Comparison of ENCODE assay signal across 1 cellular context in the genomic region with DNA sequence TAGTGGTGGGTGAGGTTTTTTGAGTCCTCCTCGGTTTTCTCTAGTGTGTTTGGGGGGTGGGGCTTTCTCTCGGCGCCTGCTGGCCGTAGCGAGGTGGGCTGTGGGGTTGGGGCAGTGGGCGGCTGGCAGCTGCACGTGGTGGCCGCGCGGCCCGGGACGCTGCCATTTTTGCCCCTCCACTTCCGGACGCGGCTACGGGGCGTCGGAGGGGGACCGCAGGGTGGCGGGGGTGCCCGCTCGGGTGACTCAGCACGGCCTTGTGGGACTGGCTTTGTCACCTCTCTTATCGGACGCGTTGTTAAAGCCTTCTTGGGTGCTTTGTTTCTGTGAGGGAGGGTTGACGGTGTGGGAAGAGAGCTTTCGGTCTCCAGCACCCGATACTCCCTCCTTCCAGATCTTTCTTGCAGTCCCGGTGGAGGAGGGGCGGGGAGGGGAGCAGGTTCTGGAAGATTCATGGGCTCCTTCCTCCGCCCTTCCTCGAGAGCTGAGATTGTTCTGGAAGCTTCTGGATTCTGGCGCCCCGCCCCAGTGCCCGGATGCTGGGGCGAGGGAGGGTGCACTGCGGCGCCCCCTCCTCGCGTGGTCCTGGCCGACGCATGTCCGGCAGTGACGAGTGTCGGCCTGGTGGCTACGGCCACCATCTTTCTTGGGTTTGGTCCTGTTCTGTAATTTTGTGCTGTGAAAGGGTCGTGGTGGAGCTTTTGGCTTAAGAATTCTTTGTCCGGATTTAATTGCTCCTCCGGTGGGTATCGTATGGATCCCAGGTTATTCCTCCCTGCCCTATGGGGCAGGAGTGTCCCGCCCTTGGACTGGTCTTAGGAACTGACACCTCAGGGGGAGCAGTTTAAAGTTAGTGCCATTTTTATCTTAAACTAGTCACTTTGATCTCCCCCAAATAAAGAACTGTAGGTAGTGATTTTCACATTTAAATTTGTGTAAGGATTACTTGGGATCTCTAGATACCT.
TF ChIP-seq lines count a peak whose summit lies in the region.

No MANE protein-coding gene starts in this region.

TF ChIP-seq in K562, 482 proteins besides CTCF, POLR2A, EP300 and RAD21 (continued from another document and continues in another):
- peak; percentile 15; the same call in 1 of the 2 replicates for TF ChIP-seq ZBTB49 (CRISPR knock-in tag; IDR thresholded peaks at IDR 0.05; ENCODE audit: borderline replicate concordance)
- TF ChIP-seq GABPB2 (CRISPR knock-in tag; conservative IDR thresholded peaks at IDR 0.05) = no peak; the same call in 1 of the 2 replicates
- TF ChIP-seq LCOR (CRISPR knock-in tag; IDR thresholded peaks at IDR 0.05) = peak; percentile 86
- TF ChIP-seq THRAP3 (IDR thresholded peaks at IDR 0.05; ENCODE audit: borderline replicate concordance) = no peak
- TF ChIP-seq BACH1 (tag; IDR thresholded peaks at IDR 0.05) = peak; percentile 95
- no peak; the same call in 1 of the 2 replicates for TF ChIP-seq E2F5 (CRISPR knock-in tag; IDR thresholded peaks at IDR 0.05)
- TF ChIP-seq CTBP1 (IDR thresholded peaks at IDR 0.05; ENCODE audit: borderline replicate concordance) = peak; percentile 33; the same call in 1 of the 2 replicates
- no peak for TF ChIP-seq RFX1 (IDR thresholded peaks at IDR 0.05)
- TF ChIP-seq ZNF445 (CRISPR knock-in tag; IDR thresholded peaks at IDR 0.05; ENCODE audit: low read depth) = 0 out of 2 replicates have a peak, but pooled peaks have one; percentile 5
- TF ChIP-seq ZNF830 (CRISPR knock-in tag; IDR thresholded peaks at IDR 0.05) = no peak; the same call in 1 of the 2 replicates
- no peak for TF ChIP-seq RBM17 (IDR thresholded peaks at IDR 0.05; ENCODE audit: borderline replicate concordance, low read depth, low read length)
- TF ChIP-seq FOS (IDR thresholded peaks at IDR 0.05; ENCODE audit: extremely low read depth, insufficient read length) = no peak
- no peak for TF ChIP-seq ZNF277 (CRISPR knock-in tag; IDR thresholded peaks at IDR 0.05; ENCODE audit: borderline replicate concordance)
- TF ChIP-seq NR2C1 (IDR thresholded peaks at IDR 0.05) = 0 out of 2 replicates have a peak, but pooled peaks have one; percentile 18
- peak; percentile 45; the same call in 1 of the 2 replicates for TF ChIP-seq NR2C1 (tag; IDR thresholded peaks at IDR 0.05)
- no peak for TF ChIP-seq TFAM (CRISPR knock-in tag; conservative IDR thresholded peaks at IDR 0.05)
- TF ChIP-seq ZNF518B (CRISPR knock-in tag; IDR thresholded peaks at IDR 0.05) = 0 out of 2 replicates have a peak, but pooled peaks have one; percentile 31
- no peak for TF ChIP-seq NCOA6 (IDR thresholded peaks at IDR 0.05)
- TF ChIP-seq, protein P1, sequence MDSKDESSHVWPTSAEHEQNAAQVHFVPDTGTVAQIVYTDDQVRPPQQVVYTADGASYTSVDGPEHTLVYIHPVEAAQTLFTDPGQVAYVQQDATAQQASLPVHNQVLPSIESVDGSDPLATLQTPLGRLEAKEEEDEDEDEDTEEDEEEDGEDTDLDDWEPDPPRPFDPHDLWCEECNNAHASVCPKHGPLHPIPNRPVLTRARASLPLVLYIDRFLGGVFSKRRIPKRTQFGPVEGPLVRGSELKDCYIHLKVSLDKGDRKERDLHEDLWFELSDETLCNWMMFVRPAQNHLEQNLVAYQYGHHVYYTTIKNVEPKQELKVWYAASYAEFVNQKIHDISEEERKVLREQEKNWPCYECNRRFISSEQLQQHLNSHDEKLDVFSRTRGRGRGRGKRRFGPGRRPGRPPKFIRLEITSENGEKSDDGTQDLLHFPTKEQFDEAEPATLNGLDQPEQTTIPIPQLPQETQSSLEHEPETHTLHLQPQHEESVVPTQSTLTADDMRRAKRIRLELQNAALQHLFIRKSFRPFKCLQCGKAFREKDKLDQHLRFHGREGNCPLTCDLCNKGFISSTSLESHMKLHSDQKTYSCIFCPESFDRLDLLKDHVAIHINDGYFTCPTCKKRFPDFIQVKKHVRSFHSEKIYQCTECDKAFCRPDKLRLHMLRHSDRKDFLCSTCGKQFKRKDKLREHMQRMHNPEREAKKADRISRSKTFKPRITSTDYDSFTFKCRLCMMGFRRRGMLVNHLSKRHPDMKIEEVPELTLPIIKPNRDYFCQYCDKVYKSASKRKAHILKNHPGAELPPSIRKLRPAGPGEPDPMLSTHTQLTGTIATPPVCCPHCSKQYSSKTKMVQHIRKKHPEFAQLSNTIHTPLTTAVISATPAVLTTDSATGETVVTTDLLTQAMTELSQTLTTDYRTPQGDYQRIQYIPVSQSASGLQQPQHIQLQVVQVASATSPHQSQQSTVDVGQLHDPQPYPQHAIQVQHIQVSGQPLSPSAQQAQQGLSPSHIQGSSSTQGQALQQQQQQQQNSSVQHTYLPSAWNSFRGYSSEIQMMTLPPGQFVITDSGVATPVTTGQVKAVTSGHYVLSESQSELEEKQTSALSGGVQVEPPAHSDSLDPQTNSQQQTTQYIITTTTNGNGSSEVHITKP (IDR thresholded peaks at IDR 0.05; ENCODE audit: partially characterized antibody) = peak; percentile 93
- TF ChIP-seq ZSCAN32 (CRISPR knock-in tag; IDR thresholded peaks at IDR 0.05) = no peak; the same call in 1 of the 2 replicates
- no peak for TF ChIP-seq DMBX1 (CRISPR knock-in tag; IDR thresholded peaks at IDR 0.05; ENCODE audit: borderline replicate concordance)
- TF ChIP-seq CSDE1 (IDR thresholded peaks at IDR 0.05) = no peak
- peak; percentile 88 for TF ChIP-seq ETV1 (tag; conservative IDR thresholded peaks at IDR 0.05; ENCODE audit: low read depth)
- TF ChIP-seq ZNF175 (CRISPR knock-in tag; IDR thresholded peaks at IDR 0.05; ENCODE audit: low read depth) = no peak
- TF ChIP-seq STAT6 (CRISPR knock-in tag; IDR thresholded peaks at IDR 0.05) = no peak; the same call in 1 of the 2 replicates
- peak; percentile 58; the same call in 1 of the 2 replicates for TF ChIP-seq PRMT5 (CRISPR knock-in tag; IDR thresholded peaks at IDR 0.05)
- no peak for TF ChIP-seq ADNP (tag; IDR thresholded peaks at IDR 0.05)
- no peak; the same call in 1 of the 2 replicates for TF ChIP-seq SMARCA4 (IDR thresholded peaks at IDR 0.05)
- no peak for TF ChIP-seq ZNF696 (CRISPR knock-in tag; conservative IDR thresholded peaks at IDR 0.05)
- TF ChIP-seq ZNF589 (CRISPR knock-in tag; IDR thresholded peaks at IDR 0.05; ENCODE audit: low read depth) = 0 out of 2 replicates have a peak, but pooled peaks have one; percentile 58
- TF ChIP-seq HNRNPK (IDR thresholded peaks at IDR 0.05; ENCODE audit: low read depth, low read length, poor library complexity, severe bottlenecking) = peak; percentile 49
- no peak for TF ChIP-seq HSF4 (CRISPR knock-in tag; IDR thresholded peaks at IDR 0.05; ENCODE audit: borderline replicate concordance)
- 0 out of 2 replicates have a peak, but pooled peaks have one; percentile 2 for TF ChIP-seq ZNF23 (CRISPR knock-in tag; IDR thresholded peaks at IDR 0.05)
- 0 out of 2 replicates have a peak, but pooled peaks have one; percentile 49 for TF ChIP-seq ZFP1 (CRISPR knock-in tag; IDR thresholded peaks at IDR 0.05)
- TF ChIP-seq CHAMP1 (IDR thresholded peaks at IDR 0.05) = no peak; the same call in 1 of the 2 replicates
- TF ChIP-seq MYC (IDR thresholded peaks at IDR 0.05; ENCODE audit: low read depth, low read length) = peak; percentile 98
- TF ChIP-seq MYC (CRISPR knock-in tag; IDR thresholded peaks at IDR 0.05; ENCODE audit: borderline replicate concordance, low read depth) = peak; percentile 100
- TF ChIP-seq TCF3 (CRISPR knock-in tag; IDR thresholded peaks at IDR 0.05) = no peak; the same call in 1 of the 2 replicates
- TF ChIP-seq BRD4 (IDR thresholded peaks at IDR 0.05) = no peak
- TF ChIP-seq ZNF134 (CRISPR knock-in tag; conservative IDR thresholded peaks at IDR 0.05) = no peak
